In the genomic region with DNA sequence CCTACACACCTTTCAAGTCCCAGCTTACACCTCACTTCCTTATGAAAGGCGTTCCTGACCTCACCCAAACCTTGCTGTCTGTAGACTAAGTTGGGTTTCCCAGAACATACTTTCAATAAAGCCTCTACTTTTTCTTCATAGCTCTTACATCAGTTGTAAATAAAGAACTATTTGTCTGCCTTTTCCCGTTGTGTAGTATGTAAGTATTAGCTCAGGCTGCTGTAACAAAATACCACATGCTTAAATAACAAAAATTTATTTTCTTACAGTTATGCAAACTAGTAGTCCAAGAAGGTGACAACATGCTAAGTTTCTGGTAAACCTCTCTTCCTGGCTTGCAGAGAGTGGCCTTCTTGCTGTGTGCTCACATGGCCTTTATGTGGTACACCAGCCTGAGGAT, we compare ENCODE assay signal across 20 cellular contexts.
DNase-seq lines count a peak whose midpoint lies in the region; ATAC-seq, FAIRE-seq and TF ChIP-seq lines count a peak whose summit lies in the region.
"Had no signal": no experiment of that assay in that cellular context is flagged by ENCODE, and none has a peak within 500 bp of the region (broad histone marks: within the 10 kb centered on the region; RNA-seq: fewer than 3 reads in every experiment).

No MANE protein-coding gene starts in this region.

- TF ChIP-seq RAD21 in HepG2 (CRISPR knock-in tag; IDR thresholded peaks at IDR 0.05): no peak

- TF ChIP-seq CTCF in HepG2 (CRISPR knock-in tag; IDR thresholded peaks at IDR 0.05) (no peak), right lobe of liver (IDR thresholded peaks at IDR 0.05) (no peak), WTC11 (IDR thresholded peaks at IDR 0.05) (no peak), osteocyte (IDR thresholded peaks at IDR 0.05) (no peak)

- H3K27me3 ChIP-seq in HepG2 (ENCODE audit: control insufficient read depth in 1 of 2, insufficient read depth in 2 of 2, low read length in 2 of 2): no peaks in the 10 kb centered on the region
- no peaks in the 10 kb centered on the region for H3K27me3 ChIP-seq in right lobe of liver
- H3K27me3 ChIP-seq: BE2C had no signal

- H3K4me3 Mint-ChIP-seq in WTC11 (no peak overlapping the region), osteocyte (ENCODE audit: unreplicated experiment) (no peak overlapping the region)
- H3K4me3 Mint-ChIP-seq: CD4-positive, CD25-positive, alpha-beta regulatory T cell; CD8-positive, alpha-beta memory T cell; IgD-negative memory B cell had no signal

- H3K27ac Mint-ChIP-seq in WTC11: peak overlapping the region; percentile 16; the same call in 1 of the 2 replicates
- H3K27ac Mint-ChIP-seq in osteocyte (ENCODE audit: unreplicated experiment): peak overlapping the region; percentile 34
- H3K27ac Mint-ChIP-seq: CD8-positive, alpha-beta memory T cell; IgD-negative memory B cell had no signal

- H3K4me2 ChIP-seq in HepG2 (ENCODE audit: low read depth, low read length): no peak overlapping the region

- H3K9ac ChIP-seq in HepG2 (ENCODE audit: insufficient read depth, low read depth, low read length): no peak overlapping the region
- H3K9ac ChIP-seq: GM23248 had no signal

- H3K36me3 ChIP-seq in HepG2 (replicated peaks in 1 of 2; ENCODE audit: control insufficient read depth in 1 of 2, insufficient read depth in 2 of 2, low read length in 2 of 2) (peaks cover 0 to 2% of the 10 kb centered on the region in 2 experiments; a peak in 1 of 5 replicates), right lobe of liver (no peaks in the 10 kb centered on the region)
- H3K36me3 ChIP-seq: BE2C had no signal

- no peaks in the 10 kb centered on the region for H4K20me1 ChIP-seq in HepG2 (ENCODE audit: insufficient read depth, low read length)

- H3K79me2 ChIP-seq in HepG2 (ENCODE audit: insufficient read depth, low read length): peaks cover 10% of the 10 kb centered on the region

- BruUV-seq in HepG2 (replicated peaks; lab: Mats Ljungman, UMichigan): no TSS peak

- 92% methylated on average over 2 of the region's 2 CpGs for WGBS in HepG2 (ENCODE audit: low lambda C conversion rate)
- 93% methylated on average over 2 of the region's 2 CpGs for WGBS in right lobe of liver (ENCODE audit: insufficient coverage, low coverage, low lambda C conversion rate, missing lambda C conversion rate)

- H3K4me1 Mint-ChIP-seq in WTC11: no peaks in the 10 kb centered on the region
- peaks cover 30% of the 10 kb centered on the region for H3K4me1 Mint-ChIP-seq in osteocyte (ENCODE audit: unreplicated experiment)
- H3K4me1 Mint-ChIP-seq: CD8-positive, alpha-beta memory T cell; IgD-negative memory B cell had no signal

- H3K9me3 Mint-ChIP-seq in WTC11 (peaks cover 4% of the 10 kb centered on the region; the same call in 1 of the 2 replicates), osteocyte (ENCODE audit: unreplicated experiment) (no peaks in the 10 kb centered on the region)
- H3K9me3 Mint-ChIP-seq: CD4-positive, CD25-positive, alpha-beta regulatory T cell; CD8-positive, alpha-beta memory T cell; IgD-negative memory B cell had no signal

- TF ChIP-seq POLR2A in HepG2 (IDR thresholded peaks at IDR 0.05; ENCODE audit: insufficient read depth in 1 of 2, low read depth in 2 of 2, low read length in 2 of 2) (no peak), right lobe of liver (IDR thresholded peaks at IDR 0.05) (no peak)

- CTCF ChIA-PET in HepG2 (lab: Yijun Ruan, JAX; ENCODE audit: low intra/inter-chr PET ratio, low total read pairs) (no interaction called here), WTC11 (lab: Charles Lee) (interaction anchor here (0.9 kb wide), 1 partner anchor 159 kb away, joined by 3 read pairs; no protein-coding TSS in a partner anchor)

- no peak for TF ChIP-seq EP300 in HepG2 (IDR thresholded peaks at IDR 0.05; ENCODE audit: low read depth in 2 of 2, low read length in 2 of 2)
- TF ChIP-seq EP300 in HepG2 (CRISPR knock-in tag; IDR thresholded peaks at IDR 0.05; ENCODE audit: borderline replicate concordance): no peak

- H3K36me3 Mint-ChIP-seq in WTC11 (peaks cover 4% of the 10 kb centered on the region), osteocyte (ENCODE audit: unreplicated experiment) (no peaks in the 10 kb centered on the region)

- in situ Hi-C loops in HepG2 (cut with HindIII; ENCODE audit: extremely low pct_ligation_motif_present, low pct_unique_long_range_greater_than_20kb): no loop called here

- ATAC-seq in HepG2: no peak
- no peak for ATAC-seq in right lobe of liver
- no peak for ATAC-seq in WTC11
- no peak for ATAC-seq in HG02938 (IDR thresholded peaks at IDR 0.05; ENCODE audit: unreplicated experiment)

- H3K9me3 ChIP-seq in HepG2 (ENCODE audit: low read length): no peaks in the 10 kb centered on the region
- H3K9me3 ChIP-seq in right lobe of liver: no peaks in the 10 kb centered on the region
- H3K9me3 ChIP-seq: BE2C had no signal

- H3K4me1 ChIP-seq in HepG2 (ENCODE audit: insufficient read depth, low read length) (peaks cover 44% of the 10 kb centered on the region), right lobe of liver (peaks cover 0 to 20% (median 5%) of the 10 kb centered on the region in 4 donors)
- H3K4me1 ChIP-seq: BE2C had no signal

- no peak for DNase-seq in HepG2 (ENCODE audit: low spot score)
- DNase-seq in right lobe of liver: no peak
- no peak for DNase-seq in WTC11 (ENCODE audit: low spot score)
- no peak for DNase-seq in osteocyte (ENCODE audit: extremely low spot score, unreplicated experiment)
- no peak for DNase-seq in NCI-H1436 (lab: John Stamatoyannopoulos, UW)
- no peak for DNase-seq in SW480 (ENCODE audit: low spot score)
- DNase-seq: 8988T; BE2C; C1 segment of cervical spinal cord; CD4-positive, CD25-positive, alpha-beta regulatory T cell; CD8-positive, alpha-beta memory T cell; COR-L47; GM23248; HCEC 1CT had no signal

- H3K27ac ChIP-seq in HepG2 (ENCODE audit: extremely low read length, insufficient read depth, low read length) (no peak overlapping the region), right lobe of liver (no peak overlapping the region)
- H3K27ac ChIP-seq: GM23248 had no signal

- H3K27me3 Mint-ChIP-seq in WTC11 (ENCODE audit: low read depth) (no peaks in the 10 kb centered on the region), osteocyte (ENCODE audit: unreplicated experiment) (no peaks in the 10 kb centered on the region)
- H3K27me3 Mint-ChIP-seq: CD4-positive, CD25-positive, alpha-beta regulatory T cell; IgD-negative memory B cell had no signal

- POLR2A ChIA-PET in HepG2 (lab: Yijun Ruan, JAX) (no interaction called here), WTC11 (lab: Charles Lee) (interaction anchor here (1.2 kb wide), 1 partner anchor 92 kb away, joined by 3 read pairs; no protein-coding TSS in a partner anchor)

- intact Hi-C loops in HepG2 (cut with micrococcal nuclease; ENCODE audit: unreplicated experiment) (no loop called here), right lobe of liver (cut with DNase I) (no loop called here)

- FAIRE-seq in HepG2 (lab: Jason Lieb, UNC): no peak
- FAIRE-seq: D721Med, GM12892, GM18507, HTR-8/SVneo had no signal

- H3K4me3 ChIP-seq in HepG2 (replicated peaks in 1 of 3; ENCODE audit: insufficient read depth in 1 of 3, low read depth in 2 of 3, low read length in 3 of 3) (no peak overlapping the region), right lobe of liver (no peak overlapping the region)
- H3K4me3 ChIP-seq: GM23248 had no signal

- H2AFZ ChIP-seq in HepG2 (ENCODE audit: low read length): no peak overlapping the region
- H2AFZ ChIP-seq: GM23248 had no signal

TF ChIP-seq in HepG2, 621 proteins besides CTCF, POLR2A, EP300 and RAD21:
- TF ChIP-seq ZNF788 (CRISPR knock-in tag; IDR thresholded peaks at IDR 0.05; ENCODE audit: borderline replicate concordance) (no peak), ZNF12 (CRISPR knock-in tag; IDR thresholded peaks at IDR 0.05) (peak; percentile 94)

TF ChIP-seq in WTC11, 78 proteins besides CTCF, POLR2A, EP300 and RAD21 (continues in another document):
- TF ChIP-seq KAT7 (CRISPR knock-in tag; IDR thresholded peaks at IDR 0.05; ENCODE audit: borderline replicate concordance): no peak
- TF ChIP-seq ZBTB21 (CRISPR knock-in tag; IDR thresholded peaks at IDR 0.05; ENCODE audit: borderline replicate concordance): no peak
- TF ChIP-seq, protein P1, sequence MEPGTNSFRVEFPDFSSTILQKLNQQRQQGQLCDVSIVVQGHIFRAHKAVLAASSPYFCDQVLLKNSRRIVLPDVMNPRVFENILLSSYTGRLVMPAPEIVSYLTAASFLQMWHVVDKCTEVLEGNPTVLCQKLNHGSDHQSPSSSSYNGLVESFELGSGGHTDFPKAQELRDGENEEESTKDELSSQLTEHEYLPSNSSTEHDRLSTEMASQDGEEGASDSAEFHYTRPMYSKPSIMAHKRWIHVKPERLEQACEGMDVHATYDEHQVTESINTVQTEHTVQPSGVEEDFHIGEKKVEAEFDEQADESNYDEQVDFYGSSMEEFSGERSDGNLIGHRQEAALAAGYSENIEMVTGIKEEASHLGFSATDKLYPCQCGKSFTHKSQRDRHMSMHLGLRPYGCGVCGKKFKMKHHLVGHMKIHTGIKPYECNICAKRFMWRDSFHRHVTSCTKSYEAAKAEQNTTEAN (CRISPR knock-in tag; IDR thresholded peaks at IDR 0.05): no peak
- no peak for TF ChIP-seq ZNF423 (CRISPR knock-in tag; IDR thresholded peaks at IDR 0.05)
- no peak for TF ChIP-seq NR2C2 (CRISPR knock-in tag; IDR thresholded peaks at IDR 0.05)
- no peak for TF ChIP-seq JUN (CRISPR knock-in tag; IDR thresholded peaks at IDR 0.05)
- TF ChIP-seq FOXJ3 (CRISPR knock-in tag; IDR thresholded peaks at IDR 0.05; ENCODE audit: borderline replicate concordance): no peak
- TF ChIP-seq, protein P2, sequence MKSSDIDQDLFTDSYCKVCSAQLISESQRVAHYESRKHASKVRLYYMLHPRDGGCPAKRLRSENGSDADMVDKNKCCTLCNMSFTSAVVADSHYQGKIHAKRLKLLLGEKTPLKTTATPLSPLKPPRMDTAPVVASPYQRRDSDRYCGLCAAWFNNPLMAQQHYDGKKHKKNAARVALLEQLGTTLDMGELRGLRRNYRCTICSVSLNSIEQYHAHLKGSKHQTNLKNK (CRISPR knock-in tag; IDR thresholded peaks at IDR 0.05): no peak
- TF ChIP-seq HMGA2 (CRISPR knock-in tag; IDR thresholded peaks at IDR 0.05): no peak
- TF ChIP-seq JAZF1 (CRISPR knock-in tag; IDR thresholded peaks at IDR 0.05): no peak
